ENCODE assay signal across 15 cellular contexts in the genomic region with DNA sequence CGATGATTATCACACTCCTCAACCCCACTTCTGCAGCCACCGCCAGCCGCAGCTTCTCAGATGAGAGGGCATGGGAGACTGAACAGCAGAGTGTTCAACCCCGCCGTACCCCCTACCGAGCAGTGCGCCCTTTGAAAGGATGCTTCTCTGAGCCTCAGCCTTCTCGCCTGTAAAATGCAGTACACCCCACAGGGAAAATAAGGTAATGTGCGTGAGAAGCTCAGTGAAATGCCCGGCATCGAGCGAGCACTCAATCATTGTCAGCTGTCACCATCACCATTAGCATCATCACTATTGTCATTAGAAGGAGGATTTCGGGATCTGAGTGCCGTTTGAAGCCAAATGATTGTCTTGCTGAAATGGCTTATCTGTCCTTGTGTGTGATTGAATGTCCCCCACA. TPM values are rescaled to one million over a fixed set of nuclear protein-coding genes. Genes with fewer than 3 reads are reported as not detected.
"Had no signal": no experiment of that assay in that cellular context is flagged by ENCODE, and none has a peak within 500 bp of the region (broad histone marks: within the 10 kb centered on the region; RNA-seq: fewer than 3 reads in every experiment).

No MANE protein-coding gene starts in this region.

- H3K27me3 ChIP-seq: body of pancreas, ovary, thyroid gland, uterus had no signal

- DNase-seq: activated CD4-positive, alpha-beta T cell treated with anti-CD3 and anti-CD28 coated beads, Interleukin-2, amount 10 ng/mL, durations not matched to agents 24 days and 14 days; activated CD4-positive, CD25-positive, alpha-beta regulatory T cell; activated CD8-positive, alpha-beta memory T cell treated with anti-CD3 and anti-CD28 coated beads, Interleukin-2, amount 50 U/mL, for 4 hours; activated CD8-positive, alpha-beta T cell treated with anti-CD3 and anti-CD28 coated beads, Interleukin-2, amount 10 ng/mL, durations not matched to agents 7 days and 5 days; activated gamma-delta T cell; foreskin melanocyte; left colon; ovary; thyroid gland; uterus had no signal

- H3K36me3 ChIP-seq: lower lobe of right lung, ovary, thyroid gland, uterus had no signal

- H3K4me1 ChIP-seq: lower lobe of right lung, uterus had no signal

- H3K4me3 ChIP-seq: body of pancreas, coronary artery, lower lobe of right lung, ovary, thyroid gland, uterus had no signal

- H3K9me3 ChIP-seq: body of pancreas, lower lobe of right lung, ovary, thyroid gland, uterus had no signal

- ATAC-seq: activated CD8-positive, alpha-beta T cell treated with anti-CD3 and anti-CD28 coated beads, Interleukin-2, amount 10 ng/mL, durations not matched to agents 7 days and 5 days; body of pancreas; left colon; lower lobe of right lung had no signal

- H3K27ac ChIP-seq: body of pancreas, coronary artery, lower lobe of right lung, ovary, thyroid gland, uterus had no signal

RNA-seq across cellular contexts. Expression of gene TRIM29, which starts 13.6 kb away (rescaled TPM):
- total RNA-seq: activated CD4-positive, alpha-beta T cell treated with anti-CD3 and anti-CD28 coated beads, Interleukin-2, amount 10 ng/mL, durations not matched to agents 24 days and 14 days; activated CD8-positive, alpha-beta T cell treated with anti-CD3 and anti-CD28 coated beads, Interleukin-2, amount 10 ng/mL, durations not matched to agents 7 days and 5 days; neural crest cell; pulmonary artery endothelial cell had no signal
